8 cellular contexts compared by ENCODE assay signal in genomic region chr5:100900142-100900795, GRCh38. TPM values are rescaled to one million over a fixed set of nuclear protein-coding genes. Genes with fewer than 3 reads are reported as not detected.
DNase-seq lines count a peak whose midpoint lies in the region; ATAC-seq, FAIRE-seq and TF ChIP-seq lines count a peak whose summit lies in the region.

No MANE protein-coding gene starts in this region.

- TF ChIP-seq EP300 in A549 (IDR thresholded peaks at IDR 0.05) = no peak

- H3K9me3 Mint-ChIP-seq in MCF 10A (ENCODE audit: unreplicated experiment) = peaks cover 7% of the 10 kb centered on the region

- H3K27me3 Mint-ChIP-seq in MCF 10A (ENCODE audit: insufficient read depth, unreplicated experiment) = no peaks in the 10 kb centered on the region

- ATAC-seq in A549 (peak; percentile 27 to 52; a peak in 4 of 6 replicates), GM18502 (IDR thresholded peaks at IDR 0.05; ENCODE audit: poor library complexity, unreplicated experiment) (peak; percentile 18), HG03439 (IDR thresholded peaks at IDR 0.05; ENCODE audit: unreplicated experiment) (peak; percentile 14)

- peak overlapping the region; percentile 61 for H3K4me3 Mint-ChIP-seq in MCF 10A (ENCODE audit: unreplicated experiment)

- intact Hi-C loops in MCF 10A (cut with micrococcal nuclease) = loop anchor here (2.0 to 10.0 kb wide), 3 partner anchors 58 to 277 kb away; no protein-coding TSS in a partner anchor

- FAIRE-seq in A549 (lab: Jason Lieb, UNC) = no peak

- peaks cover 16% of the 10 kb centered on the region for H3K4me1 Mint-ChIP-seq in MCF 10A (ENCODE audit: insufficient read depth, unreplicated experiment)

- POLR2A ChIA-PET in A549 (lab: Yijun Ruan, JAX) (no interaction called here), MCF 10A (lab: Yijun Ruan, JAX) (interaction anchor here (1.0 to 1.3 kb wide), 3 partner anchors 11 to 379 kb away, joined by 3 to 4 read pairs (median 3); no protein-coding TSS in a partner anchor)

- TF ChIP-seq POLR2A in A549 (IDR thresholded peaks at IDR 0.05; ENCODE audit: low read length) = peak; percentile 10

- DNase-seq in A549 (ENCODE audit: low read depth in 1 of 2, low spot score in 1 of 2) (peak in 1 of 2 experiments; percentile 53), SHP77 treated with DMSO at 0.1 percent for 48 hours (lab: John Stamatoyannopoulos, UW) (peak; percentile 60), MCF 10A (ENCODE audit: unreplicated experiment) (peak; percentile 60), kidney tubule cell (ENCODE audit: low spot score) (peak; percentile 41), NCI-H2171 (lab: John Stamatoyannopoulos, UW) (no peak)
- peak; percentile 43 to 48 for DNase-seq in stimulated activated CD4-positive, alpha-beta T cell treated with anti-CD3 and anti-CD28 coated beads, Interleukin-15, amount 100 ng/mL, for 48 hours (ENCODE audit: low read depth in 2 of 2)

- TF ChIP-seq RAD21 in A549 (conservative IDR thresholded peaks at IDR 0.05 in 1 of 2, IDR thresholded peaks at IDR 0.05 in 1 of 2) = peak; percentile 53 to 56

- CTCF ChIA-PET in A549 (lab: Yijun Ruan, JAX) = interaction anchor here (0.7 to 1.6 kb wide), 5 partner anchors 11 to 365 kb away, joined by 3 to 4 read pairs (median 4); partner anchors contain the start of gene FAM174A
- CTCF ChIA-PET in MCF 10A (lab: Yijun Ruan, JAX) = interaction anchor here (0.5 to 1.5 kb wide), 5 partner anchors 126 to 419 kb away, joined by 3 to 4 read pairs (median 4); no protein-coding TSS in a partner anchor

- H3K9me3 ChIP-seq in A549 = no peaks in the 10 kb centered on the region

- H3K4me1 ChIP-seq in A549 = peaks cover 11% of the 10 kb centered on the region; the same call in 1 of the 3 replicates

- H3K27ac Mint-ChIP-seq in MCF 10A (ENCODE audit: low read depth, unreplicated experiment) = peak overlapping the region; percentile 39

- TF ChIP-seq CTCF in A549 (IDR thresholded peaks at IDR 0.05) = peak; percentile 44
- TF ChIP-seq CTCF in MCF 10A (IDR thresholded peaks at IDR 0.05; ENCODE audit: unreplicated experiment) = no peak

- peak overlapping the region; percentile 57 to 79 for H3K27ac ChIP-seq in A549

- whole genome bisulfite sequencing in A549 (ENCODE audit: missing lambda C conversion rate) = 1% methylated on average over 16 of the region's 19 CpGs

- peak overlapping the region; percentile 91 for H3K4me2 ChIP-seq in A549

- peak overlapping the region; percentile 63 for H3K4me3 ChIP-seq in A549

- no TSS peak for BruUV-seq in MCF 10A (replicated peaks; lab: Mats Ljungman, UMichigan)

- no peaks in the 10 kb centered on the region for H3K36me3 Mint-ChIP-seq in MCF 10A (ENCODE audit: insufficient read depth, unreplicated experiment)

TF ChIP-seq in A549, 52 proteins besides CTCF, POLR2A, EP300 and RAD21:
- TF ChIP-seq CEBPB (IDR thresholded peaks at IDR 0.05) = peak in 1 of 2 experiments; percentile 36; a peak in 1 of 4 replicates
- TF ChIP-seq MAX (IDR thresholded peaks at IDR 0.05) = peak; percentile 69
- no peak for TF ChIP-seq RFX5 (IDR thresholded peaks at IDR 0.05)
- no peak for TF ChIP-seq USF2 (IDR thresholded peaks at IDR 0.05)
- TF ChIP-seq ELK1 (IDR thresholded peaks at IDR 0.05; ENCODE audit: low read depth, low read length) = no peak
- TF ChIP-seq FOSB (CRISPR knock-in tag; IDR thresholded peaks at IDR 0.05) = no peak
- TF ChIP-seq NPAS2 (CRISPR knock-in tag; IDR thresholded peaks at IDR 0.05; ENCODE audit: borderline replicate concordance) = no peak
- TF ChIP-seq JUN (IDR thresholded peaks at IDR 0.05) = no peak; a peak in 1 of 5 replicates
- TF ChIP-seq MYC (IDR thresholded peaks at IDR 0.05; ENCODE audit: borderline replicate concordance, low read length) = peak; percentile 35; the same call in 1 of the 2 replicates
- no peak for TF ChIP-seq ATOH8 (CRISPR knock-in tag; IDR thresholded peaks at IDR 0.05; ENCODE audit: low read depth)
- peak; percentile 34; the same call in 1 of the 2 replicates for TF ChIP-seq EHMT2 (IDR thresholded peaks at IDR 0.05; ENCODE audit: low read depth)
- no peak for TF ChIP-seq PHF8 (IDR thresholded peaks at IDR 0.05; ENCODE audit: borderline replicate concordance, low read depth)

RNA-seq across cellular contexts. Expression of gene ST8SIA4, which starts 2.8 kb away (rescaled TPM):
- polyA plus RNA-seq in A549 (2011; rRNA removed) = 6.9 and 7.1 TPM in 2 replicates
- polyA plus RNA-seq in A549 (2012; cell fraction: cytosol; rRNA removed) = 0.65 and 0.66 TPM in 2 replicates
- 0.44 and 0.80 TPM in 2 replicates for polyA plus RNA-seq in A549 (2012; cell fraction: nucleus; rRNA removed)
- 0.54 to 0.85 TPM (median 0.74 TPM) in 3 replicates for polyA plus RNA-seq in A549 (2017; fragmentation: RNase III; extraction: RNeasy Plus Mini Kit Qiagen cat#74134 plus additional on column Dnase treatment)
- polyA minus RNA-seq in A549 (2011; rRNA and poly(A)+ RNA removed) = 4.6 and 4.8 TPM in 2 replicates
- 0.26 and 0.54 TPM in 2 replicates for total RNA-seq in MCF 10A (2022)
